ENCODE assay signal across 27 cellular contexts in genomic region chr3:12861611-12862010, GRCh38.
"Had no signal": no experiment of that assay in that cellular context is flagged by ENCODE, and none has a peak within 500 bp of the region (broad histone marks: within the 10 kb centered on the region; RNA-seq: fewer than 3 reads in every experiment).

No MANE protein-coding gene starts in this region.

- H3K4me1 ChIP-seq: esophagus muscularis mucosa, foreskin keratinocyte, gastrocnemius medialis had no signal

- H3K27ac ChIP-seq: brain microvascular endothelial cell, coronary artery, dorsolateral prefrontal cortex, esophagus muscularis mucosa, foreskin keratinocyte, gastrocnemius medialis, heart right ventricle, WERI-Rb-1 had no signal

- H3K4me3 ChIP-seq: coronary artery, dorsolateral prefrontal cortex, esophagus muscularis mucosa, gastrocnemius medialis, heart right ventricle had no signal

- H3K9me3 ChIP-seq: gastrocnemius medialis had no signal

- ATAC-seq: activated CD4-positive, CD25-positive, alpha-beta regulatory T cell treated with anti-CD3 and anti-CD28 coated beads, Interleukin-2, amount 50 U/mL, for 24 hours; activated CD8-positive, alpha-beta T cell treated with anti-CD3 and anti-CD28 coated beads for 36 hours; foreskin keratinocyte; gastrocnemius medialis; heart right ventricle; T-helper 17 cell had no signal

- H3K36me3 ChIP-seq: brain microvascular endothelial cell, esophagus muscularis mucosa, gastrocnemius medialis, heart right ventricle, WERI-Rb-1 had no signal

- DNase-seq: activated B cell treated with CpG ODN at 0.5 μM for 24 hours; activated CD4-positive, alpha-beta T cell treated with anti-CD3 and anti-CD28 coated beads for 48 hours; activated CD4-positive, alpha-beta T cell treated with anti-CD3 and anti-CD28 coated beads, Interleukin-2, amount 50 U/mL, for 1 hour; activated CD4-positive, alpha-beta T cell treated with anti-CD3 and anti-CD28 coated beads, Interleukin-2, amount 50 U/mL, for 48 hours; activated CD8-positive, alpha-beta memory T cell treated with anti-CD3 and anti-CD28 coated beads for 24 hours; activated CD8-positive, alpha-beta T cell treated with anti-CD3 and anti-CD28 coated beads for 36 hours; activated effector memory CD4-positive, alpha-beta T cell treated with anti-CD3 and anti-CD28 coated beads, Interleukin-2, amount 50 U/mL, for 16 hours; activated naive CD4-positive, alpha-beta T cell treated with anti-CD3 and anti-CD28 coated beads, Interleukin-2, amount 50 U/mL, for 16 hours; activated T-cell treated with anti-CD3 and anti-CD28 coated beads, Interleukin-2, amount 50 U/mL, for 48 hours; amniotic stem cell; anterior cingulate cortex; brain microvascular endothelial cell; dorsolateral prefrontal cortex; effector memory CD4-positive, alpha-beta T cell; endodermal cell; erythroblast; foreskin keratinocyte; gastrocnemius medialis; glutamatergic neuron; heart right ventricle; T-helper 1 cell; T-helper 17 cell; T1000; WERI-Rb-1 had no signal

- H3K27me3 ChIP-seq: brain microvascular endothelial cell, dorsolateral prefrontal cortex, esophagus muscularis mucosa, gastrocnemius medialis, heart right ventricle had no signal
